Comparison of ENCODE assay signal across 10 cellular contexts in the genomic region with DNA sequence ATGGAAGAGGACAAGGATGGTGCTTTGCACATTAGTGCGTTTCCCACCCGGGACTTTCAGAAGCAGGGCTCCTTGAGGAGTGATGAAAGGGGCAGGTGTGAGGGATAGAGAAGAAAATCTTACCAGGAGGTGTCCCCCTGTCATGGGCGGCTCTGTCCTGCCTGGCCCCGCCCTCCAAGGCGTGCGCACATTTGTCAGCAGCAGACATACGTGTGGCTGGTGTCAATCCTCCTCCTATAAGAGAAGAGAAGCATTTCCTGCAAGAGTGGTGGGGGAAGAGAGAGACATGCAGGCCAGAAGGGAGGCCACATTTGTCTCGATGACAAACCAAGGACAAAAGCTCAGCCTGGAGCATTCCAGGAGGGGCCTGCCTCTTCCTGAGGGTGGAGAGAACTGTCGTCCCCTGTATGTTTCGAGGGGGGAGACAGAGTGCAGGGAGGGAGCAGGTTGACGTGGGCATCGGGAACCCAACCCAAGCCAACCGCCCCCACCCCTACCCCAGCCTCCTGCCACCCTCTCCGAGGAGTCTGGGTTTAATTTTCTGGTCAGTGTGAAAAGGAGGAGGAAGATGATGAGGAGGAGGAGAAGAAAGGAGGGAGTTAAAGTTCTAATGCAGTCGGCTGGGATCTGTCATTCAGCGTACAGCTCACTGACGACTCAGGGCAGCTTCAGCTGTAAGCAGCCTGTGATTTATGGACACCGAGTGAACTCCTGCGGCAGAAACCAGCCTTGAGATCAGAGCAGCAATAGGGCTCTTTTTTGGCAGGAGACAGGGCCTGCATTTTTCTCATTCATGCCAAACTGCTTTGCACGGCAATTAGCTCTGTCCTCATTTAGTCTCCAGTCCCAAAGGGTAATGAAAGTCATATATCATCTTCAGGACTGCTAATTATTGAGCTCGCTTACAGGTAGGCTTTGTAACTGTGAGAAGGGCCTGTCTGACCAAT. TPM values are rescaled to one million over a fixed set of nuclear protein-coding genes. Genes with fewer than 3 reads are reported as not detected.
DNase-seq lines count a peak whose midpoint lies in the region; ATAC-seq and TF ChIP-seq lines count a peak whose summit lies in the region.
"Had no signal": no experiment of that assay in that cellular context is flagged by ENCODE, and none has a peak within 500 bp of the region (broad histone marks: within the 10 kb centered on the region; RNA-seq: fewer than 3 reads in every experiment).

No MANE protein-coding gene starts in this region.

- no peaks in the 10 kb centered on the region for H3K9me3 ChIP-seq in neural progenitor cell (ENCODE audit: low read depth)

- intact Hi-C loops in dorsolateral prefrontal cortex (cut with DNase I) = no loop called here

- H2AFZ ChIP-seq in neural progenitor cell (replicated peaks) = peak overlapping the region; percentile 91

- H3K4me3 Mint-ChIP-seq in neural progenitor cell = peak overlapping the region; percentile 84

- no peaks in the 10 kb centered on the region for H3K27me3 ChIP-seq in neural progenitor cell
- H3K27me3 ChIP-seq in dorsolateral prefrontal cortex = peaks cover 0 to 11% (median 0%) of the 10 kb centered on the region in 45 donors

- H3K4me2 ChIP-seq in neural progenitor cell = peak overlapping the region; percentile 80

- H3K27me3 Mint-ChIP-seq in neural progenitor cell (ENCODE audit: insufficient read depth, low read depth) = peaks cover 4% of the 10 kb centered on the region

- no peaks in the 10 kb centered on the region for H4K20me1 ChIP-seq in neural progenitor cell (ENCODE audit: low read depth)

- H3K27ac ChIP-seq in neural progenitor cell (no peak overlapping the region), dorsolateral prefrontal cortex (peak overlapping the region in 7 of 59 donors; percentile 13 to 58 (median 40))

- DNase-seq in EH (ENCODE audit: low read depth) (peak; percentile 90), NCI-H446 treated with DMSO at 0.1 percent for 48 hours (lab: John Stamatoyannopoulos, UW) (peak; percentile 85), foreskin fibroblast (peak; percentile 60 to 72), neural progenitor cell (ENCODE audit: low spot score) (peak; percentile 45), mesenteric fat pad (ENCODE audit: low spot score) (no peak), NCI-H748 treated with DMSO at 0.1 percent for 48 hours (lab: John Stamatoyannopoulos, UW) (no peak), dorsolateral prefrontal cortex (no peak)
- DNase-seq: activated CD8-positive, alpha-beta memory T cell treated with anti-CD3 and anti-CD28 coated beads, Interleukin-2, amount 50 U/mL, for 4 hours had no signal

- H3K36me3 Mint-ChIP-seq in neural progenitor cell = no peaks in the 10 kb centered on the region

- H3K4me3 ChIP-seq in foreskin fibroblast (ENCODE audit: low read depth in 1 of 2, low read length in 2 of 2) (no peak overlapping the region), neural progenitor cell (peak overlapping the region; percentile 40), dorsolateral prefrontal cortex (peak overlapping the region in 23 of 59 donors; percentile 0 to 38 (median 13))

- no peak for TF ChIP-seq CTCF in foreskin fibroblast (IDR thresholded peaks at IDR 0.05; ENCODE audit: low read depth, low read length)
- TF ChIP-seq CTCF in neural progenitor cell (IDR thresholded peaks at IDR 0.05) = no peak
- no peak for TF ChIP-seq CTCF in dorsolateral prefrontal cortex (IDR thresholded peaks at IDR 0.05 in 54 of 56, conservative IDR thresholded peaks at IDR 0.05 in 2 of 56; ENCODE audit: low read depth in 1 of 56, partially characterized antibody in 56 of 56)

- H3K4me1 ChIP-seq in neural progenitor cell = peaks cover 13% of the 10 kb centered on the region

- H3K79me2 ChIP-seq in neural progenitor cell (ENCODE audit: low read depth) = no peaks in the 10 kb centered on the region

- H3K4me1 Mint-ChIP-seq in neural progenitor cell = peaks cover 24% of the 10 kb centered on the region

- peak overlapping the region; percentile 95 for H3K27ac Mint-ChIP-seq in neural progenitor cell

- no peak overlapping the region for H3K9ac ChIP-seq in neural progenitor cell

- no peak for ATAC-seq in GM21526 (IDR thresholded peaks at IDR 0.05; ENCODE audit: low FRiP score, unreplicated experiment)
- ATAC-seq: Panc1 had no signal

- H3K36me3 ChIP-seq in neural progenitor cell = no peaks in the 10 kb centered on the region

- peaks cover 15% of the 10 kb centered on the region for H3K9me3 Mint-ChIP-seq in neural progenitor cell

- no peaks in the 10 kb centered on the region for H3F3A ChIP-seq in neural progenitor cell (ENCODE audit: low read depth)

RNA-seq across cellular contexts. Expression of a gene that starts 47.7 kb away (rescaled TPM):
- total RNA-seq in neural progenitor cell (ENCODE audit: low replicate concordance) = 2.1 and 5.3 TPM in 2 replicates
- total RNA-seq in mesenteric fat pad = 19.6 TPM
- total RNA-seq in dorsolateral prefrontal cortex = 10 to 100 TPM in 65 of 120 experiments, 1 to 10 TPM in 55; 3.0 to 19.0 (median 10.2) TPM

Comparison
In these comparisons a context has a peak if more than half of its experiments do, and no peak if none do; other contexts are left out.
1. DNase-seq: peak in EH (single experiment), NCI-H446 treated with DMSO at 0.1 percent for 48 hours (single experiment), foreskin fibroblast (2 of 2) and neural progenitor cell (single experiment); none in mesenteric fat pad (single experiment), NCI-H748 treated with DMSO at 0.1 percent for 48 hours (single experiment) and dorsolateral prefrontal cortex (0 of 10).